In the genomic region with DNA sequence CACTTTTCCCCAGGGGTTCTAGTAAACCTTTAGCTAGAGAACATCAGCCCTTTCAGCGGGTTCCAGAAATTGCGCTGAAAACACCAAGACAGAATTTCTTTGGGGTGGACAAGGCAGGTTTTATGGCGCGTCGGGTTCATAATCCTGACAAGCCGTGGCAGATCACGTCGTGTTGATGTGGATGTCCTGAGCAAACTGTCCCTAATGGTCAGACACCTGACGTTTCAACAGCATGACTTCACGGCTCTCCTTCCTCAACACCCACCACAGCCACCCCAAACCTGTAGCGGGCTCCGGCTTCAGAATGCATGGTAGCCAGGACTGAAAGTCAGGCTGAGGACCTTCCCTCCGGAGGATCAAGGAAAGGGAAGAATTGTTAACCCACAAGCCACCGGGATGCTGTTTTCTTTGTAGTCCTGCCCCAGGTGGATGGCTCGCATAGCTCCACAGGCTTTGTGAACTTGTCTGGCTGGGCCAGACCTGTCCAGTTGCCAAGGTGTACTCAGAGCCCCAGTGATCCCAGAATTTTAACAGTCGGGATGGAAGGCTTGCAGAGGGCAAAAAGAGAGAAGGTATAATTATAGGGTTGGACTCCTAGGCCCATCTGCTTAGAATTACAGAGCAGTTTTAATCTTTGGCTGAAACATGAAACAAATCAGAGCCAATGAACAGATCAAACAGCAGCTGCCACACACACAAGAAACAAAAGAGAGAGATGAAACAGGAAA, we compare ENCODE assay signal across 10 cellular contexts. TPM values are rescaled to one million over a fixed set of nuclear protein-coding genes. Genes with fewer than 3 reads are reported as not detected.
DNase-seq lines count a peak whose midpoint lies in the region; ATAC-seq and TF ChIP-seq lines count a peak whose summit lies in the region.
"Had no signal": no experiment of that assay in that cellular context is flagged by ENCODE, and none has a peak within 500 bp of the region (broad histone marks: within the 10 kb centered on the region; RNA-seq: fewer than 3 reads in every experiment).

No MANE protein-coding gene starts in this region.

- WGBS in aorta, 2 donors: 5 to 6% methylated on average over 16 of the region's 16 CpGs

- H3K36me3 ChIP-seq in left ventricle myocardium inferior: no peaks in the 10 kb centered on the region
- H3K36me3 ChIP-seq in aorta (ENCODE audit: control insufficient read depth in 1 of 2, insufficient read depth in 2 of 2, low read length in 1 of 2): no peaks in the 10 kb centered on the region

- peaks cover 21 to 36% (median 28%) of the 10 kb centered on the region in 3 donors for H3K4me1 Mint-ChIP-seq in naive B cell

- H3K9me3 Mint-ChIP-seq in naive B cell: peaks cover 0 to 2% (median 0%) of the 10 kb centered on the region in 7 donors

- DNase-seq in left ventricle myocardium inferior (no peak), cardiac septum (ENCODE audit: low spot score) (no peak), coronary artery (ENCODE audit: low spot score) (no peak), naive B cell (no peak), aorta (no peak), AML-193 (lab: John Stamatoyannopoulos, UW) (no peak)
- DNase-seq: CD8-positive, alpha-beta memory T cell; PC-9 had no signal

- H3K4me1 ChIP-seq in left ventricle myocardium inferior (peaks cover 36% of the 10 kb centered on the region), aorta (ENCODE audit: control insufficient read depth in 1 of 2, insufficient read depth in 2 of 2, low read length in 2 of 2) (no peaks in the 10 kb centered on the region)

- intact Hi-C loops in left ventricle myocardium inferior (cut with micrococcal nuclease): no loop called here
- intact Hi-C loops in cardiac septum (cut with DNase I): no loop called here
- intact Hi-C loops in aorta (cut with DNase I): loop anchor here in 1 of 2 donors (5.0 kb wide), 1 partner anchor 61 kb away; no protein-coding TSS in a partner anchor

- peaks cover 14 to 22% (median 20%) of the 10 kb centered on the region in 3 donors for H3K27me3 Mint-ChIP-seq in naive B cell

- no peaks in the 10 kb centered on the region for H3K36me3 Mint-ChIP-seq in naive B cell
- H3K36me3 Mint-ChIP-seq: CD8-positive, alpha-beta memory T cell had no signal

- peak overlapping the region; percentile 90 for H3K27ac ChIP-seq in left ventricle myocardium inferior (replicated peaks)
- peak overlapping the region; percentile 86 to 91 for H3K27ac ChIP-seq in coronary artery
- H3K27ac ChIP-seq in aorta (ENCODE audit: low read depth in 1 of 2, low read length in 2 of 2): no peak overlapping the region
- H3K27ac ChIP-seq: PC-9 had no signal

- H3K9me3 ChIP-seq in left ventricle myocardium inferior (replicated peaks): no peaks in the 10 kb centered on the region
- no peaks in the 10 kb centered on the region for H3K9me3 ChIP-seq in aorta (ENCODE audit: control insufficient read depth, low read length)

- ATAC-seq in naive B cell (ENCODE audit: low read depth in 2 of 2) (no peak), aorta (ENCODE audit: low FRiP score) (no peak), HG03378 (IDR thresholded peaks at IDR 0.05; ENCODE audit: unreplicated experiment) (no peak), GM19351 (IDR thresholded peaks at IDR 0.05; ENCODE audit: unreplicated experiment) (no peak)

- TF ChIP-seq CTCF in left ventricle myocardium inferior (IDR thresholded peaks at IDR 0.05; ENCODE audit: borderline replicate concordance) (no peak), coronary artery (IDR thresholded peaks at IDR 0.05) (no peak)

- peak overlapping the region; percentile 76 for H3K4me3 ChIP-seq in left ventricle myocardium inferior
- H3K4me3 ChIP-seq in coronary artery: peak overlapping the region; percentile 78
- peak overlapping the region; percentile 56 to 70 for H3K4me3 ChIP-seq in aorta (ENCODE audit: low read length in 2 of 2)
- H3K4me3 ChIP-seq: PC-9 had no signal

- H3K4me3 Mint-ChIP-seq in naive B cell: peak overlapping the region; percentile 68 to 93 (median 84)

- H3K27me3 ChIP-seq in left ventricle myocardium inferior (ENCODE audit: low read depth) (peaks cover 10% of the 10 kb centered on the region), aorta (ENCODE audit: control insufficient read depth in 1 of 2, insufficient read depth in 2 of 2, low read length in 1 of 2) (no peaks in the 10 kb centered on the region)

- H3K27ac Mint-ChIP-seq in naive B cell: peak overlapping the region in 3 of 6 donors; percentile 4 to 83 (median 52)

RNA-seq across cellular contexts. Expression of a gene that starts 1.5 kb away (rescaled TPM):
- total RNA-seq in left ventricle myocardium inferior (38.0 TPM), cardiac septum (9.9 TPM), aorta (10 to 100 TPM in 1 of 2 donors, 1 to 10 TPM in 1; 7.6 to 10.9 TPM)
- polyA plus RNA-seq in naive B cell (ENCODE audit: low read depth in 6 of 6) (1 to 10 TPM in 5 of 6 donors, under 1 TPM in 1; 0.44 to 6.3 (median 2.2) TPM), aorta (10 to 100 TPM; 10.0 to 45.5 TPM)
- total RNA-seq: CD8-positive, alpha-beta memory T cell; PC-9 had no signal
- polyA plus RNA-seq: CD8-positive, alpha-beta memory T cell had no signal

Comparison
In these comparisons a context has a peak if more than half of its experiments do, and no peak if none do; other contexts are left out.
1. H3K27ac ChIP-seq: peak in left ventricle myocardium inferior (single experiment) and coronary artery (2 of 2); none in aorta (0 of 2).
2. Peak in every context shown above with its lines, with median percentiles within 50 percentile points of each other: H3K4me3 ChIP-seq.